In the genomic region with DNA sequence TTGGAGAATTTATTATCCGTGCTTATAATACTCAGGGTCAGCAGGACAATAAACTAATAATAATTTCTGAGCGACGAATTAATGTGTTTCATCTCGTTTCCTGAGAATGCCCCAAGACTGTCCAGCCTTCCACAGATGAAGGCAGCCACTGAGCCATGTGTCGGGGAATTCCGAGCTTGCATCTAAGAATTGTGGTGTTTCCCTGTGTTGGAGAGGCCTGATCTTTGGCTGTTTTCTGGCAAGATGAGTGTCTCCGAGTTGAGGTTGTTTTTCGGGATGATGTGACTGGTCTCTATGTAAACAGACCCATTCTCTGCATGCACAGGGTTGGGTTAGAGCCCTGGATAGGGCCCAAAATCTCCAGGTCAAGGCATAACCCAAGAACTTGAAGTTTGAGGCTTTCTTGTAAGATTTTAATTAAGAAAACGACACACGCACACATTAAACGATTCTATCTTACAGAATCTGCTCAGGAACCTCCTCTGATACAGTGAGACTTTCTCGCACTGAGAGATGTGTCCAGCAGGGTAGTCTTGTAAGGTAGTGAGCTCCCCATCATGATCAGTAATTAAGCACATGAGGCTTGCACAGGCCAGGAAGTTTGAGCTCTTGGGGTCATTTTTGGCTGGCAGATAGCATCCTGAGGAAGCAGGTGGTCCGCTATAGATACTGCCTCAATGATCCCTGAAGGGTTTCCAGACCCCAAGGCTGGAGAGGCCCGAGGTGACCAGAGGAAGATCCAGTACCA, we compare ENCODE assay signal across 38 cellular contexts. TPM values are rescaled to one million over a fixed set of nuclear protein-coding genes. Genes with fewer than 3 reads are reported as not detected.
"Had no signal": no experiment of that assay in that cellular context is flagged by ENCODE, and none has a peak within 500 bp of the region (broad histone marks: within the 10 kb centered on the region; RNA-seq: fewer than 3 reads in every experiment).

No MANE protein-coding gene starts in this region.

- H3K27ac ChIP-seq: KMS-11, Peyer's patch, RWPE1, WERI-Rb-1 had no signal

- FAIRE-seq: bronchial epithelial cell had no signal

- H3K4me3 ChIP-seq: Peyer's patch had no signal

- DNase-seq: activated CD4-positive, alpha-beta T cell treated with anti-CD3 and anti-CD28 coated beads, Interleukin-2, amount 10 ng/mL, durations not matched to agents 24 days and 14 days; activated CD4-positive, alpha-beta T cell treated with anti-CD3 and anti-CD28 coated beads, Interleukin-2, amount 50 U/mL, for 4 hours; activated CD8-positive, alpha-beta T cell treated with anti-CD3 and anti-CD28 coated beads for 36 hours; activated naive CD4-positive, alpha-beta T cell treated with anti-CD3 and anti-CD28 coated beads, Interleukin-2, amount 10 ng/mL, durations not matched to agents 7 days and 5 days; activated naive CD8-positive, alpha-beta T cell treated with anti-CD3 and anti-CD28 coated beads, Interleukin-2, amount 50 U/mL, for 24 hours; activated T-cell treated with anti-CD3 and anti-CD28 coated beads, Interleukin-2, amount 50 U/mL, for 1 hour; anterior cingulate cortex; central memory CD4-positive, alpha-beta T cell; MM.1S; MV-4-11; NCI-H1092; NCI-H146; NCI-H187; NCI-H2029 treated with DMSO at 0.1 percent for 48 hours; NCI-H2107; NCI-H2171; NCI-H510A; NCI-H526; NCI-H748 treated with DMSO at 0.1 percent for 48 hours; NK-92 treated with Interleukin-12 subunit alpha and Interleukin-12 subunit beta, amount 100 ng/mL, for 24 hours; PC-3; Peyer's patch; SIG-M5; SW 1271; T-helper 1 cell; T1000; WERI-Rb-1 had no signal

- H3K27me3 ChIP-seq: Peyer's patch had no signal

- H3K36me3 ChIP-seq: Peyer's patch, WERI-Rb-1 had no signal

- H3K27me3 Mint-ChIP-seq: activated naive CD8-positive, alpha-beta T cell had no signal

- H3K36me3 Mint-ChIP-seq: activated naive CD4-positive, alpha-beta T cell treated with anti-CD3 and anti-CD28 coated beads, Interleukin-2, amount 10 ng/mL, durations not matched to agents 7 days and 5 days; activated naive CD8-positive, alpha-beta T cell; brain had no signal

- H3K9me3 Mint-ChIP-seq: activated CD4-positive, alpha-beta T cell treated with anti-CD3 and anti-CD28 coated beads, Interleukin-2, amount 10 ng/mL, durations not matched to agents 24 days and 14 days; activated CD8-positive, alpha-beta T cell treated with anti-CD3 and anti-CD28 coated beads for 36 hours; activated naive CD4-positive, alpha-beta T cell treated with anti-CD3 and anti-CD28 coated beads, Interleukin-2, amount 10 ng/mL, durations not matched to agents 7 days and 5 days; activated naive CD8-positive, alpha-beta T cell treated with anti-CD3 and anti-CD28 coated beads, Interleukin-2, amount 50 U/mL, for 24 hours; activated T-helper 2 cell treated with anti-CD3 and anti-CD28 coated beads, Interferon-gamma antibody, Interleukin-2, Interleukin-4, amounts not matched to agents 10 μg/mL and 5 μg/mL and 100 μg/mL, durations not matched to agents 14 hours and 24 hours and 36 hours had no signal

- H3K4me1 Mint-ChIP-seq: activated CD4-positive, alpha-beta T cell treated with anti-CD3 and anti-CD28 coated beads, Interleukin-2, amount 10 ng/mL, durations not matched to agents 24 days and 14 days; activated naive CD4-positive, alpha-beta T cell treated with anti-CD3 and anti-CD28 coated beads, Interleukin-2, amount 10 ng/mL, durations not matched to agents 7 days and 5 days; activated naive CD8-positive, alpha-beta T cell treated with anti-CD3 and anti-CD28 coated beads, Interleukin-2, amount 50 U/mL, for 24 hours had no signal

- H3K27ac Mint-ChIP-seq: activated CD4-positive, alpha-beta T cell treated with anti-CD3 and anti-CD28 coated beads, Interleukin-2, amount 10 ng/mL, durations not matched to agents 24 days and 14 days; activated CD8-positive, alpha-beta T cell treated with anti-CD3 and anti-CD28 coated beads for 36 hours; activated naive CD4-positive, alpha-beta T cell treated with anti-CD3 and anti-CD28 coated beads, Interleukin-2, amount 10 ng/mL, durations not matched to agents 7 days and 5 days; activated naive CD8-positive, alpha-beta T cell; activated naive CD8-positive, alpha-beta T cell treated with anti-CD3 and anti-CD28 coated beads, Interleukin-2, amount 50 U/mL, for 24 hours; activated T-helper 2 cell treated with anti-CD3 and anti-CD28 coated beads, Interferon-gamma antibody, Interleukin-2, Interleukin-4, amounts not matched to agents 10 μg/mL and 5 μg/mL and 100 μg/mL, durations not matched to agents 14 hours and 24 hours and 36 hours had no signal

- H3K9ac ChIP-seq: KMS-11 had no signal

- H3K9me3 ChIP-seq: Peyer's patch had no signal

- H3K4me2 ChIP-seq: KMS-11 had no signal

- H3K4me3 Mint-ChIP-seq: activated CD4-positive, alpha-beta T cell treated with anti-CD3 and anti-CD28 coated beads, Interleukin-2, amount 10 ng/mL, durations not matched to agents 24 days and 14 days; activated CD8-positive, alpha-beta T cell treated with anti-CD3 and anti-CD28 coated beads for 36 hours; activated naive CD4-positive, alpha-beta T cell treated with anti-CD3 and anti-CD28 coated beads, Interleukin-2, amount 10 ng/mL, durations not matched to agents 7 days and 5 days; activated naive CD8-positive, alpha-beta T cell; activated naive CD8-positive, alpha-beta T cell treated with anti-CD3 and anti-CD28 coated beads, Interleukin-2, amount 50 U/mL, for 24 hours; brain had no signal

- ATAC-seq: activated CD8-positive, alpha-beta T cell treated with anti-CD3 and anti-CD28 coated beads for 36 hours; activated naive CD8-positive, alpha-beta T cell treated with anti-CD3 and anti-CD28 coated beads, Interleukin-2, amount 50 U/mL, for 24 hours; PC-3; Right ventricle myocardium inferior; SK-N-SH treated with all-trans-retinoic acid at 6 μM for 48 hours had no signal

RNA-seq across cellular contexts. Expression of a gene that starts 14.4 kb away (rescaled TPM):
- total RNA-seq: activated CD8-positive, alpha-beta memory T cell treated with anti-CD3 and anti-CD28 coated beads for 36 hours; activated CD8-positive, alpha-beta T cell treated with anti-CD3 and anti-CD28 coated beads for 36 hours; bronchial epithelial cell; LHCN-M2; PC-3; SK-MEL-5 had no signal
